ENCODE assay signal across 8 cellular contexts in the genomic region with DNA sequence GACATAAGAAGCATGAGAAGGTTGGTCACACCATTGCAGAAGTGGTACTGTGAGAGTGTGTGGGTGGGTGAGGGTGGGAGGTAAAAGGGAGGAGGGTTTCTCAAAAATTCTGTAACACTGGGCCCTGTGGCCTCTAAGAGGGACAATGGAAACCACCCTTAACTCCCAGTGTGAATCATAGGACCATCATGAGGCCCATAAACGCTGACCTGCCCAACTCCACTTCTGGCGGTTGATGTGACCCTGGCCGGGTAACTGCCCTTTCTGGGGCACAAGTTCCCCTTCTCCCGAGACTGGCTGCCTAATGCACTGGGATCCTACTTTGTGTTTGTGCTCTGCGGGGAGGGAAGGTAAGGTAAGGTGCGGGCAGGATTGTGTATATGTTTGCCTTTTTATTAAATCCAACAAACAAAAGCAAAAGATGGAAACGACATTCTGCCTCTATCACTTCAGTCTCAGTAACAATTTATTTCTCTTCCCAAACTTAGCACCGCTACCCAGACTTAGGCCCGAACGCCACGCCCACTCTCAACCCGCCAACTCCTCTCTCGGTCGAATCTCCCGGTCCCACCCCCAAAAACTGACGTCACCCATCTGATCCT. TPM values are rescaled to one million over a fixed set of nuclear protein-coding genes. Genes with fewer than 3 reads are reported as not detected.
DNase-seq lines count a peak whose midpoint lies in the region; ATAC-seq and TF ChIP-seq lines count a peak whose summit lies in the region.

No MANE protein-coding gene starts in this region.

- H3K4me1 Mint-ChIP-seq in naive B cell = peaks cover 24 to 33% (median 29%) of the 10 kb centered on the region in 3 donors

- 2% methylated on average over 15 to 16 of the region's 16 CpGs for WGBS in esophagus squamous epithelium, 2 donors

- H3K27ac ChIP-seq in esophagus squamous epithelium = peak overlapping the region; percentile 95 to 98 (median 96)

- peaks cover 0 to 11% (median 0%) of the 10 kb centered on the region in 4 donors for H3K27me3 ChIP-seq in esophagus squamous epithelium

- no peaks in the 10 kb centered on the region for H3K9me3 Mint-ChIP-seq in naive B cell

- H3K4me3 Mint-ChIP-seq in naive B cell = peak overlapping the region; percentile 94 to 100 (median 98)

- no peak for TF ChIP-seq CTCF in esophagus squamous epithelium (IDR thresholded peaks at IDR 0.05)

- no peaks in the 10 kb centered on the region for H3K9me3 ChIP-seq in esophagus squamous epithelium

- H3K4me3 ChIP-seq in esophagus squamous epithelium = peak overlapping the region; percentile 87 to 95 (median 88)

- H3K36me3 Mint-ChIP-seq in naive B cell = peaks cover 0 to 5% of the 10 kb centered on the region in 2 donors

- intact Hi-C loops in esophagus squamous epithelium (cut with DNase I) = no loop called here

- DNase-seq in COLO668 (lab: John Stamatoyannopoulos, UW; ENCODE audit: unreplicated experiment) = peak; percentile 85
- peak; percentile 94 for DNase-seq in HT-29 (ENCODE audit: low spot score)
- DNase-seq in NOMO-1 (lab: John Stamatoyannopoulos, UW; ENCODE audit: unreplicated experiment in 2 of 2) = peak; percentile 83 to 92
- peak; percentile 90 for DNase-seq in activated CD8-positive, alpha-beta memory T cell treated with anti-CD3 and anti-CD28 coated beads, Interleukin-2, amount 50 U/mL, for 4 hours
- DNase-seq in esophagus squamous epithelium (lab: John Stamatoyannopoulos, UW) = peak; percentile 53
- no peak for DNase-seq in naive B cell
- peak; percentile 90 for DNase-seq in stimulated activated naive CD4-positive, alpha-beta T cell treated with Interleukin-2 at 50 U/mL for 16 hours (lab: John Stamatoyannopoulos, UW)

- no peak for TF ChIP-seq POLR2A in esophagus squamous epithelium (IDR thresholded peaks at IDR 0.05)

- peaks cover 17 to 37% (median 23%) of the 10 kb centered on the region in 3 donors for H3K4me1 ChIP-seq in esophagus squamous epithelium

- peaks cover 0 to 56% (median 5%) of the 10 kb centered on the region in 3 donors for H3K36me3 ChIP-seq in esophagus squamous epithelium

- peak; percentile 61 for ATAC-seq in GM21381 (IDR thresholded peaks at IDR 0.05; ENCODE audit: unreplicated experiment)
- ATAC-seq in naive B cell (ENCODE audit: low read depth in 2 of 2) = peak; percentile 72 to 73

- peak overlapping the region; percentile 88 to 99 (median 98) for H3K27ac Mint-ChIP-seq in naive B cell

- peaks cover 6 to 22% (median 11%) of the 10 kb centered on the region in 3 donors for H3K27me3 Mint-ChIP-seq in naive B cell

RNA-seq across cellular contexts. Expression of a gene that starts 0.5 kb away (rescaled TPM):
- 25.7 and 34.0 TPM in 2 replicates for total RNA-seq in HT-29 (2014; rRNA removed; shearing (Covaris generic))
- 10 to 100 TPM in 3 of 4 donors, 1 to 10 TPM in 1; 6.7 to 16.8 (median 11.8) TPM for total RNA-seq in esophagus squamous epithelium
- polyA plus RNA-seq in naive B cell (ENCODE audit: low read depth in 6 of 6) = 10 to 100 TPM in 4 of 6 donors, 1 to 10 TPM in 2; 6.9 to 13.2 (median 11.4) TPM

RNA-seq across cellular contexts. Expression of a gene that starts 1.0 kb away (rescaled TPM):
- total RNA-seq in HT-29 (2014; rRNA removed; shearing (Covaris generic)) = 1.1 and 6.9 TPM in 2 replicates
- total RNA-seq in esophagus squamous epithelium = 1 to 10 TPM; 2.6 to 7.6 (median 3.7) TPM
- under 1 TPM in 4 of 6 donors, not detected in 2; 0.09 to 0.53 (median 0.47) TPM for polyA plus RNA-seq in naive B cell (ENCODE audit: low read depth in 6 of 6)

RNA-seq across cellular contexts. Expression of a gene that starts 4.5 kb away (rescaled TPM):
- total RNA-seq in HT-29 (2014; rRNA removed; shearing (Covaris generic)) = 7.0 and 11.0 TPM in 2 replicates
- 1 to 10 TPM in 2 of 4 donors, under 1 TPM in 2; 0.18 to 1.7 (median 1.1) TPM for total RNA-seq in esophagus squamous epithelium
- under 1 TPM in 3 of 6 donors, not detected in 3; 0.09 to 0.58 (median 0.31) TPM for polyA plus RNA-seq in naive B cell (ENCODE audit: low read depth in 6 of 6)

RNA-seq across cellular contexts. Expression of a gene that starts 11.2 kb away (rescaled TPM):
- 60.6 and 63.6 TPM in 2 replicates for total RNA-seq in HT-29 (2014; rRNA removed; shearing (Covaris generic))
- total RNA-seq in esophagus squamous epithelium = 10 to 100 TPM; 18.5 to 37.2 (median 24.7) TPM
- 10 to 100 TPM; 19.3 to 32.4 (median 27.7) TPM for polyA plus RNA-seq in naive B cell (ENCODE audit: low read depth in 6 of 6)

RNA-seq across cellular contexts. Expression of a gene that starts 16.5 kb away (rescaled TPM):
- total RNA-seq in HT-29 (2014; rRNA removed; shearing (Covaris generic)) = 9.4 and 12.3 TPM in 2 replicates
- total RNA-seq in esophagus squamous epithelium = 1 to 10 TPM; 3.6 to 8.4 (median 5.3) TPM
- 10 to 100 TPM; 10.9 to 21.0 (median 14.2) TPM for polyA plus RNA-seq in naive B cell (ENCODE audit: low read depth in 6 of 6)
